Comparison of ENCODE assay signal across 8 cellular contexts in the genomic region with DNA sequence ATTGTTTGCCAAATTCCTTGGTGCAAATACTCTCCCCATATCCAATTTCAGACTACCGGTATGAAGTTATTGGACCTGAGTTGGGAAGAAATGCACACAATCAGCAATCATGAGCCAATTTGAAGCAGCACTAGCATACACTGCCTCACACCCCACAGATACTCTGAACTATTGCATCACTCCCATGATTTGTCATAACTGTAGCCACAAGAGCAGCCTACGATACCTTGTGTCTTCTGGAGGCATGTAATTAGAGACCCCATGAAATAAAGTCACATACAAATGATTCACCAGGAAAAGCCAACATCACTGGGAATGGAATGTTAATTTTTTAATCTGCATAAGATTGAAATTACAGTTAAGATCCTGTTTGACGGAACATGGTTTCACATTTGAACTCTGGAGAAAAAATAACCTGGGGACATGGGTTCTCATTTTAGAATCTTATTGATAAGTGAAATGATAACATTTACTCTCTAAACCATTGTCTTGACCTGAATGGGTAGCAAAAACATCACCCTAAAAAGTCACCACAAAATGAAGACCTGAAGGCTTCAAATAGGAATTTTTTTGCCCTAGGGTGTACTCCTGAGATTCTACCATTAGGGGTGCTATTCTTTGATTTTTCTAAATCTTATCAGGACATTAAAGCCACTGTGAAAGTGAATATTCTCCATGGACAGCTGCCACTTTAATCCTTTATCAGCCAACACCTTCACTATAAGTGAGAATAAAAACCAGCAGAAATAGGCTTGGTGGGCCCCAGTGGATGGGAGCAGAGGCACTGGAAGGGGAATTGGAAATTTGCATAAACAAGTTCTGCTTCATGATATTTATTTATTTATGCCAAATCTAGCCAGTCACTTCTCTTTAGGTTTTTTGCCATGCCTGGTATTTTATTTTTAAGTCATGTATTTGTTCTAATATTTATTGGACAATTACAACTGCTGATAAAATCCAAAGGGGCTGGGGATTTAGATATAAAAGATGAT. TPM values are rescaled to one million over a fixed set of nuclear protein-coding genes. Genes with fewer than 3 reads are reported as not detected.
A peak's percentile ranks its signal among the peaks of the same experiment; 100 is the strongest.
DNase-seq lines count a peak whose midpoint lies in the region; ATAC-seq and TF ChIP-seq lines count a peak whose summit lies in the region.

No MANE protein-coding gene starts in this region.

- no peaks in the 10 kb centered on the region for H3K9me3 ChIP-seq in effector memory CD4-positive, alpha-beta T cell (ENCODE audit: control insufficient read depth, low read length)
- H3K9me3 ChIP-seq in psoas muscle: no peaks in the 10 kb centered on the region

- H3K4me3 ChIP-seq in effector memory CD4-positive, alpha-beta T cell (ENCODE audit: insufficient read depth, low read depth, low read length, poor library complexity, severe bottlenecking): peak overlapping the region; percentile 36
- no peak overlapping the region for H3K4me3 ChIP-seq in psoas muscle

- no peaks in the 10 kb centered on the region for H3K36me3 ChIP-seq in effector memory CD4-positive, alpha-beta T cell (ENCODE audit: control insufficient read depth, insufficient read depth, low read length)
- H3K36me3 ChIP-seq in psoas muscle (ENCODE audit: insufficient read depth in 1 of 2, low read depth in 1 of 2): no peaks in the 10 kb centered on the region

- peaks cover 19% of the 10 kb centered on the region for H3K4me1 ChIP-seq in effector memory CD4-positive, alpha-beta T cell (ENCODE audit: control insufficient read depth, insufficient read depth, low read length, poor library complexity, severe bottlenecking)
- H3K4me1 ChIP-seq in psoas muscle: no peaks in the 10 kb centered on the region

- H3K27me3 ChIP-seq in effector memory CD4-positive, alpha-beta T cell (replicated peaks; ENCODE audit: control insufficient read depth, insufficient read depth, low read length, poor library complexity, severe bottlenecking): no peaks in the 10 kb centered on the region
- no peaks in the 10 kb centered on the region for H3K27me3 ChIP-seq in psoas muscle (ENCODE audit: insufficient read depth in 3 of 3, low read length in 2 of 3)

- DNase-seq in NCI-H748 (lab: John Stamatoyannopoulos, UW; ENCODE audit: unreplicated experiment): peak; percentile 22
- DNase-seq in NCI-H748 treated with DMSO at 0.1 percent for 48 hours (lab: John Stamatoyannopoulos, UW): no peak
- DNase-seq in RPMI8226: peak; percentile 3
- peak in 1 of 3 donors; percentile 4 for DNase-seq in effector memory CD4-positive, alpha-beta T cell
- no peak for DNase-seq in psoas muscle
- no peak for DNase-seq in superior temporal gyrus (ENCODE audit: extremely low spot score)

- peak overlapping the region; percentile 18 for H3K27ac ChIP-seq in effector memory CD4-positive, alpha-beta T cell (ENCODE audit: insufficient read depth, low read length, poor library complexity, severe bottlenecking)
- H3K27ac ChIP-seq in psoas muscle: no peak overlapping the region

- TF ChIP-seq CTCF in psoas muscle (IDR thresholded peaks at IDR 0.05): peak; percentile 24

- intact Hi-C loops in psoas muscle (cut with DNase I): no loop called here

- ATAC-seq in GM21360 (IDR thresholded peaks at IDR 0.05; ENCODE audit: unreplicated experiment) (peak; percentile 65), HG03469 (IDR thresholded peaks at IDR 0.05; ENCODE audit: unreplicated experiment) (peak; percentile 51), psoas muscle (peak in 2 of 4 donors; percentile 57 to 69)

- 56 to 77% (median 61%) methylated on average over 3 of the region's 3 CpGs for WGBS in psoas muscle, 3 donors

RNA-seq across cellular contexts. Expression of a gene that starts 34.5 kb away (rescaled TPM):
- total RNA-seq in psoas muscle: 100 to 1,000 TPM in 2 of 4 donors, 10 to 100 TPM in 2; 67.2 to 110 (median 102) TPM
- polyA plus RNA-seq in psoas muscle: 100 to 1,000 TPM in 1 of 3 donors, 10 to 100 TPM in 2; 55.1 to 143 (median 60.7) TPM

Comparison
In these comparisons a context has a peak if more than half of its experiments do, and no peak if none do; other contexts are left out.
1. DNase-seq: peak in NCI-H748 (single experiment) and RPMI8226 (single experiment); none in NCI-H748 treated with DMSO at 0.1 percent for 48 hours (single experiment), psoas muscle (0 of 2) and superior temporal gyrus (single experiment).